In the genomic region with DNA sequence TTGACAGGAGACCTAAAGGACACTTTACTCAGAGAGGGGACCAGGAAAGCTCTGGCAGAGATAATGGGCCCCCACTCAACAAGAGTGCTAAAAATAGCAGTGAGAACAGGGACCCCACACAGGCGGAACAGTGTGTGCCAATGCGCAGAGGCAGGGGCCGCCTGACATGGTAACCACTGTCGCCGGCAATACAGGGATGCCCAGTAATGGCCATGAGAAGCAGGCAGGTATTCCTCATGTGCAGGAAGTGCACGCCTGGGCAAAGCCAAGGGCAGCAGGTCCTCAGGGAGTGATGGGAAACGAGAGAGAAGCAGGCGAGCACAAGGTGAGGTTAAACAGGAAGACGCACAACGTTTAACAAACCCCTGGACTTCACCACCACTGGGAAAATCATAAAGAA, we compare ENCODE assay signal across 16 cellular contexts.
"Had no signal": no experiment of that assay in that cellular context is flagged by ENCODE, and none has a peak within 500 bp of the region (broad histone marks: within the 10 kb centered on the region; RNA-seq: fewer than 3 reads in every experiment).

No MANE protein-coding gene starts in this region.

- H3K27me3 ChIP-seq: brain microvascular endothelial cell, esophagus squamous epithelium, hepatocyte, right atrium auricular region, tibial artery, uterus had no signal

- H3K27ac ChIP-seq: esophagus squamous epithelium, hepatocyte, right atrium auricular region, uterus had no signal

- H3K4me1 ChIP-seq: esophagus squamous epithelium, right atrium auricular region, uterus had no signal

- H3K4me3 ChIP-seq: esophagus squamous epithelium, hepatocyte, right atrium auricular region, tibial artery, uterus had no signal

- H2AFZ ChIP-seq: hepatocyte had no signal

- H3K9me3 ChIP-seq: tibial artery, uterus had no signal

- DNase-seq: activated CD4-positive, CD25-positive, alpha-beta regulatory T cell treated with anti-CD3 and anti-CD28 coated beads, Interleukin-2, amount 50 U/mL, for 72 hours; activated naive CD4-positive, alpha-beta T cell treated with Interleukin-2 at 50 U/mL for 16 hours; anterior cingulate cortex; brain microvascular endothelial cell; effector CD8-positive, alpha-beta T cell; esophagus squamous epithelium; islet precursor cell; naive thymus-derived CD8-positive, alpha-beta T cell; nucleus accumbens; stimulated activated CD4-positive, alpha-beta T cell treated with anti-CD3 and anti-CD28 coated beads, Interleukin-15, amount 100 ng/mL, for 24 hours; stimulated activated CD4-positive, alpha-beta T cell treated with anti-CD3 and anti-CD28 coated beads, Interleukin-4, amount 100 ng/mL, for 1 hour; stimulated activated naive CD4-positive, alpha-beta T cell; tibial artery; uterus had no signal

- H3K36me3 ChIP-seq: brain microvascular endothelial cell, esophagus squamous epithelium, right atrium auricular region, tibial artery, uterus had no signal
